8 cellular contexts compared by ENCODE assay signal in genomic region chr5:37248970-37249819, GRCh38. TPM values are rescaled to one million over a fixed set of nuclear protein-coding genes. Genes with fewer than 3 reads are reported as not detected.
A peak's percentile ranks its signal among the peaks of the same experiment; 100 is the strongest.
DNase-seq lines count a peak whose midpoint lies in the region; ATAC-seq and TF ChIP-seq lines count a peak whose summit lies in the region.

Gene CPLANE1 (minus strand): TSS chr5:37249376. CDS start chr5:37247698, 1,678 bp downstream.

- H3K79me2 ChIP-seq in neural cell (replicated peaks; ENCODE audit: insufficient read depth, low read length): peaks cover 8% of the 10 kb centered on the region

- peak within 1 kb of the TSS; percentile 80 for H3K4me3 ChIP-seq in neural cell (ENCODE audit: low read length)

- H3K9me3 ChIP-seq in neural cell (ENCODE audit: low read length): no peaks in the 10 kb centered on the region

- TF ChIP-seq RAD21 in neural cell (conservative IDR thresholded peaks at IDR 0.05): no peak

- no peaks in the 10 kb centered on the region for H3K27me3 ChIP-seq in neural cell (ENCODE audit: insufficient read depth, low read depth, low read length)

- H3K9me2 ChIP-seq in neural cell (ENCODE audit: insufficient read depth, low read length): no peaks in the 10 kb centered on the region

- peak within 1 kb of the TSS; percentile 80 for H2AFZ ChIP-seq in neural cell (ENCODE audit: low read depth, low read length)

- no peaks in the 10 kb centered on the region for H3K36me3 ChIP-seq in neural cell (ENCODE audit: insufficient read depth, low read length)

- ATAC-seq in GM21528 (IDR thresholded peaks at IDR 0.05; ENCODE audit: low FRiP score, unreplicated experiment): peak; percentile 91

- peak within 1 kb of the TSS; percentile 63 for H3K4me2 ChIP-seq in neural cell (ENCODE audit: low read length)

- H3K9ac ChIP-seq in neural cell (ENCODE audit: low read length): peak within 1 kb of the TSS; percentile 92

- TF ChIP-seq EP300 in neural cell (conservative IDR thresholded peaks at IDR 0.05; ENCODE audit: poor library complexity, severe bottlenecking): no peak

- DNase-seq in DMS53 treated with DMSO at 0.1 percent for 48 hours (lab: John Stamatoyannopoulos, UW; ENCODE audit: unreplicated experiment): peak; percentile 24
- peak; percentile 76 for DNase-seq in HuH-7.5 (ENCODE audit: low spot score)
- peak; percentile 76 for DNase-seq in RKO (ENCODE audit: low spot score)
- peak; percentile 83 for DNase-seq in activated effector memory CD4-positive, alpha-beta T cell treated with anti-CD3 and anti-CD28 coated beads, Interleukin-2, amount 50 U/mL, for 16 hours
- DNase-seq in fibroblast of the conjunctiva (ENCODE audit: low read depth): peak; percentile 64
- DNase-seq in stromal cell of bone marrow (ENCODE audit: low read depth): peak; percentile 58

- H4K20me1 ChIP-seq in neural cell (ENCODE audit: insufficient read depth): no peaks in the 10 kb centered on the region

- H3K27ac ChIP-seq in neural cell (ENCODE audit: low read length): peak within 1 kb of the TSS; percentile 73

- no peak for TF ChIP-seq CTCF in neural cell (IDR thresholded peaks at IDR 0.05; ENCODE audit: poor library complexity, severe bottlenecking)

- H3F3A ChIP-seq in neural cell (ENCODE audit: insufficient read depth, low read length, poor library complexity, severe bottlenecking): peaks cover 5% of the 10 kb centered on the region

TF ChIP-seq in neural cell, 6 proteins besides CTCF, POLR2A, EP300 and RAD21:
- TF ChIP-seq EZH2 (IDR thresholded peaks at IDR 0.05; ENCODE audit: borderline replicate concordance, insufficient read depth, low read length, poor library complexity, severe bottlenecking) (no peak), MXI1 (conservative IDR thresholded peaks at IDR 0.05; ENCODE audit: poor library complexity, severe bottlenecking) (peak; percentile 53), REST (IDR thresholded peaks at IDR 0.05; ENCODE audit: borderline replicate concordance) (no peak), SMC3 (conservative IDR thresholded peaks at IDR 0.05; ENCODE audit: poor library complexity) (no peak), TAF1 (IDR thresholded peaks at IDR 0.05; ENCODE audit: low read depth) (peak; percentile 45), POLR2AphosphoS5 (IDR thresholded peaks at IDR 0.05) (peak; percentile 71)

RNA-seq across cellular contexts. Expression of gene CPLANE1, which starts in this region (rescaled TPM):
- 26.0 and 31.1 TPM in 2 replicates for polyA plus RNA-seq in neural cell
- polyA minus RNA-seq in neural cell: 82.5 and 94.9 TPM in 2 replicates

Comparison
In these comparisons a context has a peak if more than half of its experiments do, and no peak if none do; other contexts are left out.
1. Peak in every context shown above with its lines: DNase-seq, ATAC-seq, H3K4me3 ChIP-seq and H3K27ac ChIP-seq.
2. DNase-seq: peak in every context shown above with its lines; median percentile 83 in activated effector memory CD4-positive, alpha-beta T cell treated with anti-CD3 and anti-CD28 coated beads, Interleukin-2, amount 50 U/mL, for 16 hours; 76 in HuH-7.5; 76 in RKO; 64 in fibroblast of the conjunctiva; 58 in stromal cell of bone marrow; 24 in DMS53 treated with DMSO at 0.1 percent for 48 hours.